ENCODE assay signal across 2 cellular contexts in the genomic region with DNA sequence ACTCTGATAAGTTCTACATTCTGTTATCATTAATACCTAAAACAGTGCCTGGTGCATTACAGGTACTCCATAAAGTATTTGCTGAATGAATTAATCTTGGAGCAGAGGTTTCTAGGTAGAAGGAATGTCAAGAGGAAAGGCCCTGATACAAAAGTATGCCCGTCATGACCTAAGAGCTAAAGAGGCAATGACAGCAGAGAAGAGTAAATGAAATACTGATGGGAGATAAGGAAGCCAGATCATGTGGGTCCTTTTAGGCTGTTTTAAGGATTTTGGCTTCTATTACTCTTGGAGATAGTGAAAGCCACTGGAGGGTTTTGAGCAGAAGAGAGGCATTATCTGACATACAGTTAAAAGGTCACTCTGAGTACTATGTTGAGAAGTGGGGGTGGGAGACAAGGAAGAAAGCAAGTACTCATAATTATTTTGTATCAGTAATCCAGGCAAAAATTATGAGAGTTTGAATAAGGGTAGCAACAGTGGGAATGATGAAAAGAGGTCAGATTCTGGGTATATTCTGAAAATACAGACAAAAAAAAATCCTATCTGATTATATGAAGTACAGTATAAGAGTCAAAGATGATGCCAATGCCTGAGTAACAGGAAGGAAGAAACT.
A peak's percentile ranks its signal among the peaks of the same experiment; 100 is the strongest.
TF ChIP-seq lines count a peak whose summit lies in the region.

No MANE protein-coding gene starts in this region.

TF ChIP-seq in SK-N-SH, 30 proteins besides CTCF, POLR2A, EP300 and RAD21:
- TF ChIP-seq REST (IDR thresholded peaks at IDR 0.05; ENCODE audit: low read depth, low read length), result no peak
- no peak for TF ChIP-seq MAX (IDR thresholded peaks at IDR 0.05; ENCODE audit: low read depth)
- TF ChIP-seq YY1 (IDR thresholded peaks at IDR 0.05; ENCODE audit: low read depth), result no peak
- TF ChIP-seq, protein P1, sequence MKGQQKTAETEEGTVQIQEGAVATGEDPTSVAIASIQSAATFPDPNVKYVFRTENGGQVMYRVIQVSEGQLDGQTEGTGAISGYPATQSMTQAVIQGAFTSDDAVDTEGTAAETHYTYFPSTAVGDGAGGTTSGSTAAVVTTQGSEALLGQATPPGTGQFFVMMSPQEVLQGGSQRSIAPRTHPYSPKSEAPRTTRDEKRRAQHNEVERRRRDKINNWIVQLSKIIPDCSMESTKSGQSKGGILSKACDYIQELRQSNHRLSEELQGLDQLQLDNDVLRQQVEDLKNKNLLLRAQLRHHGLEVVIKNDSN (IDR thresholded peaks at IDR 0.05; ENCODE audit: borderline replicate concordance, low read depth), result no peak
- no peak for TF ChIP-seq SIN3A (IDR thresholded peaks at IDR 0.05; ENCODE audit: borderline replicate concordance, low read depth, low read length)

TF ChIP-seq in K562, 482 proteins besides CTCF, POLR2A, EP300 and RAD21 (continues in another document):
- peak; percentile 51; the same call in 1 of the 2 replicates for TF ChIP-seq ESRRA (IDR thresholded peaks at IDR 0.05; ENCODE audit: borderline replicate concordance, low read depth)
- TF ChIP-seq ZNF318 (IDR thresholded peaks at IDR 0.05; ENCODE audit: borderline replicate concordance in 1 of 2, low read depth in 1 of 2), result 0 out of 4 replicates have a peak, but pooled peaks of 1 of the 2 experiments have one; percentile 57
- TF ChIP-seq SOX6 (IDR thresholded peaks at IDR 0.05), result 0 out of 2 replicates have a peak, but pooled peaks have one; percentile 7
- TF ChIP-seq ZNF3 (CRISPR knock-in tag; IDR thresholded peaks at IDR 0.05), result no peak
- peak; percentile 71 for TF ChIP-seq GATA2 (CRISPR knock-in tag; IDR thresholded peaks at IDR 0.05)
- TF ChIP-seq CREM (IDR thresholded peaks at IDR 0.05; ENCODE audit: low read depth), result 0 out of 2 replicates have a peak, but pooled peaks have one; percentile 51
- peak; percentile 82; the same call in 1 of the 2 replicates for TF ChIP-seq ZNF24 (IDR thresholded peaks at IDR 0.05)
- 0 out of 2 replicates have a peak, but pooled peaks have one; percentile 19 for TF ChIP-seq MTA3 (IDR thresholded peaks at IDR 0.05; ENCODE audit: borderline replicate concordance)
- peak; percentile 30; the same call in 1 of the 2 replicates for TF ChIP-seq CTBP1 (IDR thresholded peaks at IDR 0.05; ENCODE audit: borderline replicate concordance)
- peak; percentile 25; the same call in 1 of the 2 replicates for TF ChIP-seq ATF7 (IDR thresholded peaks at IDR 0.05)
- peak; percentile 86 for TF ChIP-seq MEIS2 (IDR thresholded peaks at IDR 0.05; ENCODE audit: partially characterized antibody)
- TF ChIP-seq ARID1B (IDR thresholded peaks at IDR 0.05), result peak; percentile 39
- no peak for TF ChIP-seq POLR2H (tag; IDR thresholded peaks at IDR 0.05; ENCODE audit: low read depth)
- no peak for TF ChIP-seq HBP1 (CRISPR knock-in tag; IDR thresholded peaks at IDR 0.05)
- TF ChIP-seq PBX2 (CRISPR knock-in tag; IDR thresholded peaks at IDR 0.05; ENCODE audit: low read depth), result no peak
- peak; percentile 87 for TF ChIP-seq PBX2 (tag; conservative IDR thresholded peaks at IDR 0.05; ENCODE audit: low read depth)
- TF ChIP-seq, protein P2, sequence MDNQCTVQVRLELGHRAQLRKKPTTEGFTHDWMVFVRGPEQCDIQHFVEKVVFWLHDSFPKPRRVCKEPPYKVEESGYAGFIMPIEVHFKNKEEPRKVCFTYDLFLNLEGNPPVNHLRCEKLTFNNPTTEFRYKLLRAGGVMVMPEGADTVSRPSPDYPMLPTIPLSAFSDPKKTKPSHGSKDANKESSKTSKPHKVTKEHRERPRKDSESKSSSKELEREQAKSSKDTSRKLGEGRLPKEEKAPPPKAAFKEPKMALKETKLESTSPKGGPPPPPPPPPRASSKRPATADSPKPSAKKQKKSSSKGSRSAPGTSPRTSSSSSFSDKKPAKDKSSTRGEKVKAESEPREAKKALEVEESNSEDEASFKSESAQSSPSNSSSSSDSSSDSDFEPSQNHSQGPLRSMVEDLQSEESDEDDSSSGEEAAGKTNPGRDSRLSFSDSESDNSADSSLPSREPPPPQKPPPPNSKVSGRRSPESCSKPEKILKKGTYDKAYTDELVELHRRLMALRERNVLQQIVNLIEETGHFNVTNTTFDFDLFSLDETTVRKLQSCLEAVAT (IDR thresholded peaks at IDR 0.05), result no peak
- TF ChIP-seq ZNF384 (IDR thresholded peaks at IDR 0.05; ENCODE audit: low read depth, low read length), result no peak
- TF ChIP-seq HMBOX1 (IDR thresholded peaks at IDR 0.05), result 0 out of 2 replicates have a peak, but pooled peaks have one; percentile 18
- TF ChIP-seq DPF2 (IDR thresholded peaks at IDR 0.05), result 0 out of 2 replicates have a peak, but pooled peaks have one; percentile 56
- TF ChIP-seq CTCFL (IDR thresholded peaks at IDR 0.05; ENCODE audit: borderline replicate concordance, insufficient read depth, low read depth, low read length, poor library complexity, severe bottlenecking), result no peak
- no peak for TF ChIP-seq TGIF2 (CRISPR knock-in tag; IDR thresholded peaks at IDR 0.05)
- TF ChIP-seq PKNOX1 (IDR thresholded peaks at IDR 0.05), result peak; percentile 75
- no peak for TF ChIP-seq ETS2 (tag; IDR thresholded peaks at IDR 0.05; ENCODE audit: borderline replicate concordance, poor library complexity, severe bottlenecking)
- TF ChIP-seq JUND (IDR thresholded peaks at IDR 0.05; ENCODE audit: borderline replicate concordance, low read depth, low read length), result peak; percentile 29; the same call in 1 of the 2 replicates
- TF ChIP-seq JUND (tag; IDR thresholded peaks at IDR 0.05; ENCODE audit: borderline replicate concordance, low read depth, low read length), result peak; percentile 29; the same call in 1 of the 3 replicates
- peak; percentile 11; the same call in 1 of the 2 replicates for TF ChIP-seq TEAD4 (IDR thresholded peaks at IDR 0.05; ENCODE audit: low read length)
- TF ChIP-seq TEAD4 (CRISPR knock-in tag; IDR thresholded peaks at IDR 0.05; ENCODE audit: borderline replicate concordance), result no peak
- 0 out of 2 replicates have a peak, but pooled peaks have one; percentile 2 for TF ChIP-seq CBFA2T2 (conservative IDR thresholded peaks at IDR 0.05)
- TF ChIP-seq EGR1 (conservative IDR thresholded peaks at IDR 0.05), result 0 out of 2 replicates have a peak, but pooled peaks have one; percentile 10
- TF ChIP-seq ID3 (CRISPR knock-in tag; IDR thresholded peaks at IDR 0.05), result no peak
- TF ChIP-seq ID3 (tag; IDR thresholded peaks at IDR 0.05), result peak; percentile 90
